ENCODE assay signal across 8 cellular contexts in genomic region chr3:87227835-87228144, GRCh38. TPM values are rescaled to one million over a fixed set of nuclear protein-coding genes. Genes with fewer than 3 reads are reported as not detected.
DNase-seq lines count a peak whose midpoint lies in the region; ATAC-seq and TF ChIP-seq lines count a peak whose summit lies in the region.

No MANE protein-coding gene starts in this region.

- H2BK15ac ChIP-seq in H9 (ENCODE audit: low read depth, low read length): no peak overlapping the region

- no peak for TF ChIP-seq POLR2A in stomach (IDR thresholded peaks at IDR 0.05)

- peak overlapping the region; percentile 58 to 90 (median 68) for H3K4me3 ChIP-seq in stomach

- BruUV-seq in Calu3 (replicated peaks; lab: Mats Ljungman, UMichigan): no TSS peak

- peaks cover 7% of the 10 kb centered on the region for H3K9me3 Mint-ChIP-seq in Calu3 (ENCODE audit: low read depth, unreplicated experiment)
- H3K9me3 Mint-ChIP-seq in H9: no peaks in the 10 kb centered on the region; a peak in 2 of 5 replicates
- H3K9me3 Mint-ChIP-seq in glutamatergic neuron (ENCODE audit: unreplicated experiment): peaks cover 1% of the 10 kb centered on the region

- in situ Hi-C loops in KBM-7 (cut with MboI; ENCODE audit: low pct_unique_long_range_greater_than_20kb, low sequenced_read_pairs): no loop called here

- no peak overlapping the region for H2BK5ac ChIP-seq in H9 (ENCODE audit: insufficient read length, low read length)

- H3K27me3 ChIP-seq in H9 (ENCODE audit: insufficient read depth, low read length): no peaks in the 10 kb centered on the region
- no peaks in the 10 kb centered on the region for H3K27me3 ChIP-seq in stomach

- H3K79me1 ChIP-seq in H9 (ENCODE audit: insufficient read depth, low read depth, low read length, poor library complexity, severe bottlenecking): no peaks in the 10 kb centered on the region

- no peak overlapping the region for H4K8ac ChIP-seq in H9 (replicated peaks; ENCODE audit: insufficient read length, low read depth, low read length)

- no peaks in the 10 kb centered on the region for H4K20me1 ChIP-seq in H9 (ENCODE audit: control insufficient read depth, insufficient read depth, insufficient read length)

- no peak overlapping the region for H4K91ac ChIP-seq in H9 (ENCODE audit: insufficient read length, low read depth, low read length)

- H3K14ac ChIP-seq in H9 (ENCODE audit: insufficient read depth, low read length): no peak overlapping the region

- no peak overlapping the region for H3K56ac ChIP-seq in H9 (ENCODE audit: insufficient read length, low read depth, low read length)

- H3K4me2 ChIP-seq in H9 (ENCODE audit: insufficient read depth, insufficient read length, low read length): peak overlapping the region; percentile 37

- no peak overlapping the region for H3K23ac ChIP-seq in H9 (ENCODE audit: insufficient read length, low read depth, low read length)

- H3K4me1 ChIP-seq in H9 (ENCODE audit: insufficient read depth, low read length) (no peaks in the 10 kb centered on the region), stomach (peaks cover 24 to 54% (median 41%) of the 10 kb centered on the region in 4 donors)

- WGBS in H9 (ENCODE audit: extremely low coverage, insufficient read length, low lambda C conversion rate): no CpG with 5 or more reads among the region's 3 CpGs
- 0 to 2% (median 0%) methylated on average over 3 of the region's 3 CpGs for WGBS in stomach, 5 donors

- H2BK20ac ChIP-seq in H9 (ENCODE audit: low read depth, low read length, poor library complexity, severe bottlenecking): no peak overlapping the region

- peak overlapping the region; percentile 82 for H3K9ac ChIP-seq in H9 (ENCODE audit: extremely low read depth, insufficient read length, low read length)

- CTCF ChIA-PET in Calu3 (lab: Charles Lee): no interaction called here

- H2AK5ac ChIP-seq in H9 (ENCODE audit: insufficient read length, low read length): no peak overlapping the region

- H3K27ac ChIP-seq in H9 (ENCODE audit: insufficient read length, low read depth, low read length): peak overlapping the region; percentile 24
- H3K27ac ChIP-seq in stomach: peak overlapping the region; percentile 87 to 98 (median 94)

- no peak for ATAC-seq in T-helper 17 cell
- ATAC-seq in esophagus mucosa: no peak
- no peak for ATAC-seq in GM19467 (IDR thresholded peaks at IDR 0.05; ENCODE audit: unreplicated experiment)

- peak overlapping the region; percentile 1 for H3K18ac ChIP-seq in H9 (ENCODE audit: insufficient read length, low read depth, low read length)

- no peak for TF ChIP-seq CTCF in Calu3 (IDR thresholded peaks at IDR 0.05; ENCODE audit: unreplicated experiment)
- no peak for TF ChIP-seq CTCF in H9 (conservative IDR thresholded peaks at IDR 0.05)
- TF ChIP-seq CTCF in glutamatergic neuron (IDR thresholded peaks at IDR 0.05; ENCODE audit: partially characterized antibody, unreplicated experiment): no peak
- no peak for TF ChIP-seq CTCF in stomach (IDR thresholded peaks at IDR 0.05)

- H3K4ac ChIP-seq in H9 (ENCODE audit: low read depth, low read length): no peak overlapping the region

- H3K36me3 ChIP-seq in stomach: no peaks in the 10 kb centered on the region

- H3K27me3 Mint-ChIP-seq in Calu3 (ENCODE audit: unreplicated experiment): no peaks in the 10 kb centered on the region
- peaks cover 6% of the 10 kb centered on the region for H3K27me3 Mint-ChIP-seq in H9 (ENCODE audit: low read depth)
- H3K27me3 Mint-ChIP-seq in T-helper 17 cell: no peaks in the 10 kb centered on the region
- H3K27me3 Mint-ChIP-seq in glutamatergic neuron (ENCODE audit: unreplicated experiment): peaks cover 5% of the 10 kb centered on the region

- H3K36me3 Mint-ChIP-seq in Calu3 (ENCODE audit: insufficient read depth, unreplicated experiment) (peaks cover 37% of the 10 kb centered on the region), H9 (ENCODE audit: insufficient read depth in 1 of 3, low read depth in 3 of 3) (no peaks in the 10 kb centered on the region; a peak in 4 of 7 replicates), T-helper 17 cell (ENCODE audit: low read depth) (peaks cover 12% of the 10 kb centered on the region), glutamatergic neuron (ENCODE audit: unreplicated experiment) (no peaks in the 10 kb centered on the region)

- no peak overlapping the region for H4K5ac ChIP-seq in H9 (ENCODE audit: insufficient read length, low read depth, low read length)

- TF ChIP-seq EP300 in stomach (IDR thresholded peaks at IDR 0.05): no peak

- H3K79me2 ChIP-seq in H9 (ENCODE audit: insufficient read depth, low read length): peaks cover 16% of the 10 kb centered on the region

- intact Hi-C loops in Calu3 (cut with micrococcal nuclease; ENCODE audit: unreplicated experiment): loop anchor here (2.0 to 5.0 kb wide), 2 partner anchors 21 to 140 kb away; no protein-coding TSS in a partner anchor
- intact Hi-C loops in stomach (cut with DNase I; ENCODE audit: low total_unique reads): no loop called here

- peak overlapping the region; percentile 96 for H3K4me3 Mint-ChIP-seq in Calu3 (ENCODE audit: low read depth, unreplicated experiment)
- peak overlapping the region; percentile 97 to 98 for H3K4me3 Mint-ChIP-seq in H9
- peak overlapping the region; percentile 99 for H3K4me3 Mint-ChIP-seq in T-helper 17 cell
- H3K4me3 Mint-ChIP-seq in glutamatergic neuron (ENCODE audit: unreplicated experiment): peak overlapping the region; percentile 96

- no peak overlapping the region for H2BK12ac ChIP-seq in H9 (ENCODE audit: insufficient read length, low read depth, low read length)

- H3K4me1 Mint-ChIP-seq in Calu3 (ENCODE audit: low read depth, unreplicated experiment): peaks cover 22% of the 10 kb centered on the region
- peaks cover 25 to 30% of the 10 kb centered on the region in 2 experiments for H3K4me1 Mint-ChIP-seq in H9
- H3K4me1 Mint-ChIP-seq in T-helper 17 cell: peaks cover 42% of the 10 kb centered on the region
- peaks cover 4% of the 10 kb centered on the region for H3K4me1 Mint-ChIP-seq in glutamatergic neuron (ENCODE audit: low read depth, unreplicated experiment)

- DNase-seq in Calu3 (no peak), H9 (no peak), T-helper 17 cell (no peak), glutamatergic neuron (no peak), stomach (no peak), KBM-7 (no peak)

- peak overlapping the region; percentile 92 for H3K27ac Mint-ChIP-seq in Calu3 (ENCODE audit: unreplicated experiment)
- H3K27ac Mint-ChIP-seq in H9: peak overlapping the region; percentile 97 to 99 (median 99)
- H3K27ac Mint-ChIP-seq in T-helper 17 cell: peak overlapping the region; percentile 99
- no peak overlapping the region for H3K27ac Mint-ChIP-seq in glutamatergic neuron (ENCODE audit: unreplicated experiment)

- peak overlapping the region; percentile 4 for H2AFZ ChIP-seq in H9 (ENCODE audit: low read length)

- H3K9me3 ChIP-seq in H9 (ENCODE audit: control insufficient read depth, low read depth, low read length) (no peaks in the 10 kb centered on the region), T-helper 17 cell (ENCODE audit: control insufficient read depth, low read length, poor library complexity, severe bottlenecking) (no peaks in the 10 kb centered on the region), stomach (no peaks in the 10 kb centered on the region)

- no peaks in the 10 kb centered on the region for H3K23me2 ChIP-seq in H9 (ENCODE audit: insufficient read length, low read depth, low read length, poor library complexity, severe bottlenecking)

- H2BK120ac ChIP-seq in H9 (ENCODE audit: low read depth, low read length, poor library complexity, severe bottlenecking): no peak overlapping the region

- no peak overlapping the region for H3T11ph ChIP-seq in H9 (ENCODE audit: low read length)

RNA-seq across cellular contexts. Expression of gene CHMP2B, which starts 0.7 kb away (rescaled TPM):
- total RNA-seq in Calu3 (2022): 56.6 and 58.8 TPM in 2 replicates
- 38.5 and 39.3 TPM in 2 replicates for total RNA-seq in H9 (2021)
- total RNA-seq in T-helper 17 cell: 10 to 100 TPM; 24.3 to 29.4 TPM
- total RNA-seq in glutamatergic neuron (ENCODE audit: unreplicated experiment): 7.2 TPM
- 10 to 100 TPM in 4 of 5 donors, 1 to 10 TPM in 1; 1.2 to 67.2 (median 17.1) TPM for total RNA-seq in stomach
- 10 to 100 TPM; 21.1 to 51.3 (median 27.3) TPM for polyA plus RNA-seq in stomach
- total RNA-seq in esophagus mucosa: 34.2 TPM

RNA-seq across cellular contexts. Expression of gene POU1F1, which starts 48.6 kb away (rescaled TPM):
- total RNA-seq in Calu3 (2022) (not detected in 2 replicates), H9 (2021) (not detected in 2 replicates), T-helper 17 cell (not detected), glutamatergic neuron (ENCODE audit: unreplicated experiment) (not detected), stomach (not detected), esophagus mucosa (not detected)
- not detected for polyA plus RNA-seq in stomach
